ENCODE assay signal across 1 cellular context in the genomic region with DNA sequence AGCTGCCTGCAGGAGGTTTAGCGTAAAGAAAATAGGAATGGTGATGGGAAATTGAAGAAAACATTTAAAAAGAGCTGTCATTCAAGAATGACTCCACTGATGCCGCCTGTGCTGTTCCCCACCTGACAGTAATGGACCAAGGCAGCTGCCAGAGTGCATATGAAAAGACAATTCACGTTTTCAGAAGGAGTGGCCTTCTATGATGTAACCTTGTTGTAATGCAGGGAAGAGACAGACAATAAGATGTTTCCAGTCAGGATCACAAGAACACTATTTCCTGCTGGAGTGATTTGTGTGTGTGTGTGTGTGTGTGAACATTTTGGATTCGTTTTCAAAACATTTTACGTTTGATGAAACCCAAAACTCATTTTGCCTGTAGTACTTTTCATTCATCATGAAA.
TF ChIP-seq lines count a peak whose summit lies in the region.

No MANE protein-coding gene starts in this region.

TF ChIP-seq in K562, 482 proteins besides CTCF, POLR2A, EP300 and RAD21 (continued from another document and continues in another):
- TF ChIP-seq, protein P1, sequence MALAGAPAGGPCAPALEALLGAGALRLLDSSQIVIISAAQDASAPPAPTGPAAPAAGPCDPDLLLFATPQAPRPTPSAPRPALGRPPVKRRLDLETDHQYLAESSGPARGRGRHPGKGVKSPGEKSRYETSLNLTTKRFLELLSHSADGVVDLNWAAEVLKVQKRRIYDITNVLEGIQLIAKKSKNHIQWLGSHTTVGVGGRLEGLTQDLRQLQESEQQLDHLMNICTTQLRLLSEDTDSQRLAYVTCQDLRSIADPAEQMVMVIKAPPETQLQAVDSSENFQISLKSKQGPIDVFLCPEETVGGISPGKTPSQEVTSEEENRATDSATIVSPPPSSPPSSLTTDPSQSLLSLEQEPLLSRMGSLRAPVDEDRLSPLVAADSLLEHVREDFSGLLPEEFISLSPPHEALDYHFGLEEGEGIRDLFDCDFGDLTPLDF (CRISPR knock-in tag; IDR thresholded peaks at IDR 0.05) = no peak
- TF ChIP-seq SRSF3 (IDR thresholded peaks at IDR 0.05; ENCODE audit: insufficient read depth, low read length) (no peak), SMAD4 (CRISPR knock-in tag; conservative IDR thresholded peaks at IDR 0.05) (peak; percentile 56; the same call in 1 of the 2 replicates), ZBTB40 (IDR thresholded peaks at IDR 0.05) (no peak), ZBTB40 (CRISPR knock-in tag; IDR thresholded peaks at IDR 0.05) (no peak), EGR1 (conservative IDR thresholded peaks at IDR 0.05) (no peak), ZKSCAN1 (IDR thresholded peaks at IDR 0.05; ENCODE audit: low read depth, low read length) (no peak), GTF2E2 (tag; IDR thresholded peaks at IDR 0.05) (no peak), FIP1L1 (IDR thresholded peaks at IDR 0.05; ENCODE audit: low read depth, low read length, poor library complexity, severe bottlenecking) (no peak), ZNF174 (CRISPR knock-in tag; IDR thresholded peaks at IDR 0.05) (no peak), CBX8 (IDR thresholded peaks at IDR 0.05; ENCODE audit: borderline replicate concordance, extremely low read depth, low read depth, low read length, poor library complexity, severe bottlenecking) (no peak), XRCC5 (IDR thresholded peaks at IDR 0.05; ENCODE audit: low read depth, low read length) (no peak), SRSF1 (IDR thresholded peaks at IDR 0.05; ENCODE audit: low read depth, low read length) (no peak), NR2C1 (IDR thresholded peaks at IDR 0.05) (no peak), NR2C1 (tag; IDR thresholded peaks at IDR 0.05) (0 out of 2 replicates have a peak, but pooled peaks have one; percentile 18), TRIM24 (IDR thresholded peaks at IDR 0.05) (peak in 1 of 2 experiments; percentile 75; a peak in 1 of 4 replicates), TAF7 (tag; IDR thresholded peaks at IDR 0.05) (no peak), ZNF384 (IDR thresholded peaks at IDR 0.05; ENCODE audit: low read depth, low read length) (no peak), CEBPB (tag; IDR thresholded peaks at IDR 0.05) (no peak), ATF3 (IDR thresholded peaks at IDR 0.05) (peak; percentile 68; the same call in 1 of the 2 replicates), ATF3 (CRISPR knock-in tag; conservative IDR thresholded peaks at IDR 0.05) (no peak), MIER1 (IDR thresholded peaks at IDR 0.05; ENCODE audit: low read depth) (no peak), ZNF764 (CRISPR knock-in tag; IDR thresholded peaks at IDR 0.05; ENCODE audit: low read depth) (no peak), ETV1 (tag; conservative IDR thresholded peaks at IDR 0.05; ENCODE audit: low read depth) (0 out of 2 replicates have a peak, but pooled peaks have one; percentile 16), ZNF408 (CRISPR knock-in tag; IDR thresholded peaks at IDR 0.05; ENCODE audit: low read depth) (no peak), POLR3A (IDR thresholded peaks at IDR 0.05; ENCODE audit: borderline replicate concordance, extremely low read depth, insufficient read depth, insufficient read length) (no peak), BCOR (IDR thresholded peaks at IDR 0.05) (no peak), ZNF354B (CRISPR knock-in tag; IDR thresholded peaks at IDR 0.05) (no peak), POLR2H (tag; IDR thresholded peaks at IDR 0.05; ENCODE audit: low read depth) (peak; percentile 43; the same call in 1 of the 2 replicates), PRPF4 (IDR thresholded peaks at IDR 0.05; ENCODE audit: insufficient read depth, low read depth, low read length, poor library complexity, severe bottlenecking) (no peak), JUND (IDR thresholded peaks at IDR 0.05; ENCODE audit: borderline replicate concordance, low read depth, low read length) (0 out of 2 replicates have a peak, but pooled peaks have one; percentile 24), JUND (tag; IDR thresholded peaks at IDR 0.05; ENCODE audit: borderline replicate concordance, low read depth, low read length) (no peak), TAF15 (IDR thresholded peaks at IDR 0.05; ENCODE audit: low read depth, low read length) (no peak), ZNF780A (CRISPR knock-in tag; IDR thresholded peaks at IDR 0.05) (no peak), PHB2 (IDR thresholded peaks at IDR 0.05; ENCODE audit: low read depth) (no peak), POLR2AphosphoS2 (IDR thresholded peaks at IDR 0.05; ENCODE audit: low read length) (no peak)
- TF ChIP-seq, protein P2, sequence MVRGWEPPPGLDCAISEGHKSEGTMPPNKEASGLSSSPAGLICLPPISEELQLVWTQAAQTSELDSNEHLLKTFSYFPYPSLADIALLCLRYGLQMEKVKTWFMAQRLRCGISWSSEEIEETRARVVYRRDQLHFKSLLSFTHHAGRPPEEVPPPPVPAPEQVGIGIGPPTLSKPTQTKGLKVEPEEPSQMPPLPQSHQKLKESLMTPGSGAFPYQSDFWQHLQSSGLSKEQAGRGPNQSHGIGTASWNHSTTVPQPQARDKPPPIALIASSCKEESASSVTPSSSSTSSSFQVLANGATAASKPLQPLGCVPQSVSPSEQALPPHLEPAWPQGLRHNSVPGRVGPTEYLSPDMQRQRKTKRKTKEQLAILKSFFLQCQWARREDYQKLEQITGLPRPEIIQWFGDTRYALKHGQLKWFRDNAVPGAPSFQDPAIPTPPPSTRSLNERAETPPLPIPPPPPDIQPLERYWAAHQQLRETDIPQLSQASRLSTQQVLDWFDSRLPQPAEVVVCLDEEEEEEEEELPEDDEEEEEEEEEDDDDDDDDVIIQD (CRISPR knock-in tag; IDR thresholded peaks at IDR 0.05) = no peak
- TF ChIP-seq, protein P3, sequence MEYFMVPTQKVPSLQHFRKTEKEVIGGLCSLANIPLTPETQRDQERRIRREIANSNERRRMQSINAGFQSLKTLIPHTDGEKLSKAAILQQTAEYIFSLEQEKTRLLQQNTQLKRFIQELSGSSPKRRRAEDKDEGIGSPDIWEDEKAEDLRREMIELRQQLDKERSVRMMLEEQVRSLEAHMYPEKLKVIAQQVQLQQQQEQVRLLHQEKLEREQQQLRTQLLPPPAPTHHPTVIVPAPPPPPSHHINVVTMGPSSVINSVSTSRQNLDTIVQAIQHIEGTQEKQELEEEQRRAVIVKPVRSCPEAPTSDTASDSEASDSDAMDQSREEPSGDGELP (CRISPR knock-in tag; IDR thresholded peaks at IDR 0.05; ENCODE audit: borderline replicate concordance) = no peak
- TF ChIP-seq, protein P4, sequence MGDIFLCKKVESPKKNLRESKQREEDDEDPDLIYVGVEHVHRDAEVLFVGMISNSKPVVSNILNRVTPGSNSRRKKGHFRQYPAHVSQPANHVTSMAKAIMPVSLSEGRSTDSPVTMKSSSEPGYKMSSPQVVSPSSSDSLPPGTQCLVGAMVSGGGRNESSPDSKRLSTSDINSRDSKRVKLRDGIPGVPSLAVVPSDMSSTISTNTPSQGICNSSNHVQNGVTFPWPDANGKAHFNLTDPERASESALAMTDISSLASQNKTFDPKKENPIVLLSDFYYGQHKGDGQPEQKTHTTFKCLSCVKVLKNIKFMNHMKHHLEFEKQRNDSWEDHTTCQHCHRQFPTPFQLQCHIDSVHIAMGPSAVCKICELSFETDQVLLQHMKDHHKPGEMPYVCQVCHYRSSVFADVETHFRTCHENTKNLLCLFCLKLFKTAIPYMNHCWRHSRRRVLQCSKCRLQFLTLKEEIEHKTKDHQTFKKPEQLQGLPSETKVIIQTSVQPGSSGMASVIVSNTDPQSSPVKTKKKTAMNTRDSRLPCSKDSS (IDR thresholded peaks at IDR 0.05; ENCODE audit: low read depth, partially characterized antibody) = no peak
- TF ChIP-seq, protein P5, sequence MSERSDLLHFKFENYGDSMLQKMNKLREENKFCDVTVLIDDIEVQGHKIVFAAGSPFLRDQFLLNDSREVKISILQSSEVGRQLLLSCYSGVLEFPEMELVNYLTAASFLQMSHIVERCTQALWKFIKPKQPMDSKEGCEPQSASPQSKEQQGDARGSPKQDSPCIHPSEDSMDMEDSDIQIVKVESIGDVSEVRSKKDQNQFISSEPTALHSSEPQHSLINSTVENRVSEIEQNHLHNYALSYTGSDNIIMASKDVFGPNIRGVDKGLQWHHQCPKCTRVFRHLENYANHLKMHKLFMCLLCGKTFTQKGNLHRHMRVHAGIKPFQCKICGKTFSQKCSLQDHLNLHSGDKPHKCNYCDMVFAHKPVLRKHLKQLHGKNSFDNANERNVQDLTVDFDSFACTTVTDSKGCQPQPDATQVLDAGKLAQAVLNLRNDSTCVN (CRISPR knock-in tag; IDR thresholded peaks at IDR 0.05) = no peak
- TF ChIP-seq, protein P6, sequence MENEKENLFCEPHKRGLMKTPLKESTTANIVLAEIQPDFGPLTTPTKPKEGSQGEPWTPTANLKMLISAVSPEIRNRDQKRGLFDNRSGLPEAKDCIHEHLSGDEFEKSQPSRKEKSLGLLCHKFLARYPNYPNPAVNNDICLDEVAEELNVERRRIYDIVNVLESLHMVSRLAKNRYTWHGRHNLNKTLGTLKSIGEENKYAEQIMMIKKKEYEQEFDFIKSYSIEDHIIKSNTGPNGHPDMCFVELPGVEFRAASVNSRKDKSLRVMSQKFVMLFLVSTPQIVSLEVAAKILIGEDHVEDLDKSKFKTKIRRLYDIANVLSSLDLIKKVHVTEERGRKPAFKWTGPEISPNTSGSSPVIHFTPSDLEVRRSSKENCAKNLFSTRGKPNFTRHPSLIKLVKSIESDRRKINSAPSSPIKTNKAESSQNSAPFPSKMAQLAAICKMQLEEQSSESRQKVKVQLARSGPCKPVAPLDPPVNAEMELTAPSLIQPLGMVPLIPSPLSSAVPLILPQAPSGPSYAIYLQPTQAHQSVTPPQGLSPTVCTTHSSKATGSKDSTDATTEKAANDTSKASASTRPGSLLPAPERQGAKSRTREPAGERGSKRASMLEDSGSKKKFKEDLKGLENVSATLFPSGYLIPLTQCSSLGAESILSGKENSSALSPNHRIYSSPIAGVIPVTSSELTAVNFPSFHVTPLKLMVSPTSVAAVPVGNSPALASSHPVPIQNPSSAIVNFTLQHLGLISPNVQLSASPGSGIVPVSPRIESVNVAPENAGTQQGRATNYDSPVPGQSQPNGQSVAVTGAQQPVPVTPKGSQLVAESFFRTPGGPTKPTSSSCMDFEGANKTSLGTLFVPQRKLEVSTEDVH (IDR thresholded peaks at IDR 0.05; ENCODE audit: low read depth, partially characterized antibody) = no peak
